9 cellular contexts compared by ENCODE assay signal in the genomic region with DNA sequence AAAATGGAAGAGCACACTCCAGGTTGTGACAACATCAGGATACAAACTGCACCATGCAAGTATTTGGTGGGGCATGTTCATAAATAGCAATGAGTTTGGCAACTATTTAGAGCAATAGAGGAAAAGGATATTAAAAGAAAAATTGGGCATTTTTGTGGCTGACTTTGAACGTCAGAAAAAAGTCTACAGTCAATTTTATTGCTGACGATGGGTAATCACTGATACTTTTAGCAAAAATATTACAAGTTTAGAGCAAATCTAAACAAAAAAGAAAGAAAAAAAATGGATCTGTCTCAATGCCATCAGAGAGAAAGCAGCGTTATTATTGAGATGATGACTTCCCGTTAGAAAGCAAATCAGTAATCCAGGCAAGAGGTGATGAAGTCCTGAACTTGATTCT.
"Had no signal": no experiment of that assay in that cellular context is flagged by ENCODE, and none has a peak within 500 bp of the region (broad histone marks: within the 10 kb centered on the region; RNA-seq: fewer than 3 reads in every experiment).

No MANE protein-coding gene starts in this region.

- H3K27me3 Mint-ChIP-seq: IgD-negative memory B cell had no signal

- H3K9me3 Mint-ChIP-seq: HFFc6, IgD-negative memory B cell had no signal

- H3K9me3 ChIP-seq: HAP-1 had no signal

- H3K36me3 ChIP-seq: HAP-1 had no signal

- DNase-seq: GM23248, GOT3, H7, HFFc6, KG1 had no signal

- H3K27ac Mint-ChIP-seq: HFFc6, IgD-negative memory B cell had no signal

- H2AFZ ChIP-seq: GM23248 had no signal

- H3K4me1 ChIP-seq: HAP-1 had no signal

- H3K4me3 Mint-ChIP-seq: HFFc6, IgD-negative memory B cell had no signal

- H3K27ac ChIP-seq: GM23248, HL-60 had no signal

- H3K9ac ChIP-seq: GM23248 had no signal

- H3K4me3 ChIP-seq: GM23248, HAP-1 had no signal

- H3K36me3 Mint-ChIP-seq: IgD-negative memory B cell had no signal

- ATAC-seq: HCT116 had no signal
